In genomic region chr4:126750723-126751122, GRCh38 we compare ENCODE assay signal across 21 cellular contexts.
"Had no signal": no experiment of that assay in that cellular context is flagged by ENCODE, and none has a peak within 500 bp of the region (broad histone marks: within the 10 kb centered on the region; RNA-seq: fewer than 3 reads in every experiment).

No MANE protein-coding gene starts in this region.

- H3K4me1 ChIP-seq: body of pancreas, right lobe of liver, tibial nerve had no signal

- DNase-seq: activated CD4-positive, alpha-beta T cell treated with anti-CD3 and anti-CD28 coated beads for 36 hours; activated CD4-positive, alpha-beta T cell treated with anti-CD3 and anti-CD28 coated beads, Interleukin-2, amount 50 U/mL, for 4 hours; activated CD4-positive, CD25-positive, alpha-beta regulatory T cell; activated CD8-positive, alpha-beta memory T cell treated with anti-CD3 and anti-CD28 coated beads for 24 hours; activated effector memory CD4-positive, alpha-beta T cell treated with Interleukin-2 at 50 U/mL for 16 hours; activated naive CD4-positive, alpha-beta T cell treated with Interleukin-2 at 50 U/mL for 16 hours; aorta; body of pancreas; dorsolateral prefrontal cortex; effector memory CD4-positive, alpha-beta T cell; glutamatergic neuron; hippocampal formation; left cardiac atrium; right lobe of liver; stimulated activated CD4-positive, alpha-beta T cell treated with anti-CD3 and anti-CD28 coated beads, Interleukin-2, amount 100 ng/mL, for 48 hours; stimulated activated naive CD4-positive, alpha-beta T cell treated with Interleukin-2 at 50 U/mL for 16 hours; T-helper 1 cell had no signal

- H3K27ac ChIP-seq: body of pancreas, cardiac muscle cell, coronary artery, dorsolateral prefrontal cortex, right lobe of liver, tibial nerve had no signal

- H3K4me3 ChIP-seq: body of pancreas, cardiac muscle cell, coronary artery, dorsolateral prefrontal cortex, lung, right lobe of liver, tibial nerve had no signal

- H3K27me3 ChIP-seq: body of pancreas, cardiac muscle cell, dorsolateral prefrontal cortex, right lobe of liver, tibial nerve had no signal

- H3K9me3 ChIP-seq: body of pancreas, right lobe of liver had no signal

- H3K36me3 ChIP-seq: cardiac muscle cell, right lobe of liver, tibial nerve had no signal

- ATAC-seq: activated CD4-positive, alpha-beta T cell treated with anti-CD3 and anti-CD28 coated beads for 36 hours; body of pancreas; right lobe of liver had no signal
